ENCODE assay signal across 8 cellular contexts in genomic region chr1:167220537-167221125, GRCh38. TPM values are rescaled to one million over a fixed set of nuclear protein-coding genes. Genes with fewer than 3 reads are reported as not detected.
DNase-seq lines count a peak whose midpoint lies in the region; ATAC-seq, FAIRE-seq and TF ChIP-seq lines count a peak whose summit lies in the region.

Gene POU2F1 (plus strand): TSS chr1:167220886. CDS start chr1:167220898, 12 bp downstream.

- peak; percentile 56 for ATAC-seq in GM21515 (IDR thresholded peaks at IDR 0.05; ENCODE audit: unreplicated experiment)

- H3K4me1 ChIP-seq in OCI-LY1 (ENCODE audit: insufficient read depth, low read length, severe bottlenecking) (peaks cover 40% of the 10 kb centered on the region), endothelial cell of umbilical vein (ENCODE audit: control insufficient read depth, extremely low read depth, insufficient read depth, low read length) (peaks cover 8% of the 10 kb centered on the region)

- peak within 1 kb of the TSS; percentile 98 for H3K9ac ChIP-seq in OCI-LY1 (ENCODE audit: low read length)
- H3K9ac ChIP-seq in endothelial cell of umbilical vein (replicated peaks; ENCODE audit: extremely low read depth, insufficient read depth, low read length), result peak within 1 kb of the TSS; percentile 83

- H3K27ac ChIP-seq in OCI-LY1 (ENCODE audit: low read depth, low read length, poor library complexity, severe bottlenecking) (peak within 1 kb of the TSS; percentile 97), endothelial cell of umbilical vein (ENCODE audit: insufficient read depth, low read depth, low read length) (peak within 1 kb of the TSS; percentile 62)

- DNase-seq in DMS 273 (lab: John Stamatoyannopoulos, UW; ENCODE audit: unreplicated experiment) (peak; percentile 99), HuH-7 (ENCODE audit: low spot score) (peak; percentile 76), endothelial cell of umbilical vein (ENCODE audit: low read depth, low spot score) (peak; percentile 99), midbrain (lab: John Stamatoyannopoulos, UW) (peak; percentile 100)
- peak; percentile 99 for DNase-seq in activated CD8-positive, alpha-beta memory T cell treated with anti-CD3 and anti-CD28 coated beads, Interleukin-2, amount 50 U/mL, for 48 hours
- peak; percentile 98 for DNase-seq in stimulated activated CD8-positive, alpha-beta memory T cell treated with anti-CD3 and anti-CD28 coated beads, Interleukin-2, amount 100 ng/mL, for 1 hour (ENCODE audit: low read depth in 2 of 2)

- peak; percentile 83 for TF ChIP-seq POLR2A in endothelial cell of umbilical vein (IDR thresholded peaks at IDR 0.05; ENCODE audit: low read depth, low read length)

- dilution Hi-C loops in endothelial cell of umbilical vein (cut with MboI; ENCODE audit: extremely low pct_ligation_motif_present, low sequenced_read_pairs), result no loop called here

- H3K27me3 ChIP-seq in OCI-LY1 (ENCODE audit: insufficient read depth, low read length) (no peaks in the 10 kb centered on the region), endothelial cell of umbilical vein (ENCODE audit: control insufficient read depth in 2 of 2, insufficient read depth in 2 of 2, low read length in 2 of 2) (no peaks in the 10 kb centered on the region)

- H4K20me1 ChIP-seq in OCI-LY1 (ENCODE audit: insufficient read depth, low read length), result no peaks in the 10 kb centered on the region
- H4K20me1 ChIP-seq in endothelial cell of umbilical vein (replicated peaks; ENCODE audit: control insufficient read depth, extremely low read depth, insufficient read depth, low read length), result no peaks in the 10 kb centered on the region

- H3K9me2 ChIP-seq in OCI-LY1 (ENCODE audit: low read depth, low read length), result no peaks in the 10 kb centered on the region

- H3K79me2 ChIP-seq in OCI-LY1 (ENCODE audit: insufficient read depth, low read length) (peaks cover 6% of the 10 kb centered on the region; the same call in 1 of the 2 replicates), endothelial cell of umbilical vein (ENCODE audit: control insufficient read depth, insufficient read depth, low read length) (peaks cover 36% of the 10 kb centered on the region)

- CTCF ChIA-PET in endothelial cell of umbilical vein (lab: Charles Lee), result interaction anchor here (0.5 to 2.2 kb wide), 42 partner anchors 8 to 1522 kb away, joined by 3 to 28 read pairs (median 4); partner anchors contain the start of genes ALDH9A1, CREG1, POGK and TADA1

- H3K4me2 ChIP-seq in OCI-LY1 (ENCODE audit: low read length) (peak within 1 kb of the TSS; percentile 96), endothelial cell of umbilical vein (ENCODE audit: insufficient read depth, low read length) (peak within 1 kb of the TSS; percentile 89)

- FAIRE-seq in endothelial cell of umbilical vein (lab: Jason Lieb, UNC), result peak; percentile 78

- intact Hi-C loops in endothelial cell of umbilical vein (cut with micrococcal nuclease), result loop anchor here (1.0 to 5.0 kb wide), 7 partner anchors 154 to 502 kb away; partner anchors contain the start of genes CREG1 and TADA1

- H3F3A ChIP-seq in OCI-LY1 (ENCODE audit: insufficient read depth, low read length), result no peaks in the 10 kb centered on the region

- TF ChIP-seq CTCF in OCI-LY1 (IDR thresholded peaks at IDR 0.05; ENCODE audit: low read length), result peak; percentile 63
- peak; percentile 59 to 88 for TF ChIP-seq CTCF in endothelial cell of umbilical vein (IDR thresholded peaks at IDR 0.05; ENCODE audit: extremely low read depth in 1 of 2, insufficient read depth in 1 of 2, low read depth in 1 of 2, low read length in 2 of 2)

- H3K9me3 ChIP-seq in OCI-LY1 (ENCODE audit: low read length), result no peaks in the 10 kb centered on the region
- no peaks in the 10 kb centered on the region for H3K9me3 ChIP-seq in endothelial cell of umbilical vein (replicated peaks; ENCODE audit: control insufficient read depth, insufficient read depth, low read length)

- no peaks in the 10 kb centered on the region for H3K9me1 ChIP-seq in endothelial cell of umbilical vein (replicated peaks; ENCODE audit: control insufficient read depth, extremely low read depth, insufficient read depth, low read length)

- H3K36me3 ChIP-seq in OCI-LY1 (ENCODE audit: insufficient read depth, low read length) (no peaks in the 10 kb centered on the region; the same call in 1 of the 2 replicates), endothelial cell of umbilical vein (ENCODE audit: control insufficient read depth in 2 of 2, extremely low read depth in 1 of 2, insufficient read depth in 2 of 2, low read length in 2 of 2) (no peaks in the 10 kb centered on the region)

- H3K4me3 ChIP-seq in OCI-LY1 (ENCODE audit: low read depth, low read length, poor library complexity, severe bottlenecking) (peak within 1 kb of the TSS; percentile 87), endothelial cell of umbilical vein (replicated peaks in 1 of 3; ENCODE audit: insufficient read depth in 1 of 3, low read depth in 1 of 3, low read length in 3 of 3) (peak within 1 kb of the TSS; percentile 86 to 95 (median 88))

- H2AFZ ChIP-seq in OCI-LY1 (ENCODE audit: low read length), result no peak within 1 kb of the TSS
- H2AFZ ChIP-seq in endothelial cell of umbilical vein (ENCODE audit: low read depth, low read length), result peak within 1 kb of the TSS; percentile 95

- POLR2A ChIA-PET in endothelial cell of umbilical vein (lab: Charles Lee), result interaction anchor here (0.5 to 0.9 kb wide), 10 partner anchors 11 to 345 kb away, joined by 3 to 9 read pairs (median 4); partner anchors contain the start of genes CREG1 and TADA1

- BruUV-seq in endothelial cell of umbilical vein (replicated peaks; lab: Mats Ljungman, UMichigan), result no TSS peak

TF ChIP-seq in endothelial cell of umbilical vein, 7 proteins besides CTCF, POLR2A, EP300 and RAD21:
- TF ChIP-seq POLR2AphosphoS5 (IDR thresholded peaks at IDR 0.05; ENCODE audit: insufficient read depth, low read depth, low read length) (peak; percentile 19), JUN (IDR thresholded peaks at IDR 0.05; ENCODE audit: borderline replicate concordance, insufficient read depth, insufficient read length, low read depth) (no peak), EZH2 (IDR thresholded peaks at IDR 0.05; ENCODE audit: borderline replicate concordance, low read depth, low read length, severe bottlenecking) (no peak), MYC (IDR thresholded peaks at IDR 0.05; ENCODE audit: low read depth, low read length) (no peak), MAX (IDR thresholded peaks at IDR 0.05; ENCODE audit: insufficient read depth, insufficient read length) (no peak), GATA2 (IDR thresholded peaks at IDR 0.05; ENCODE audit: insufficient read depth, insufficient read length, low read depth, low read length) (no peak)

RNA-seq across cellular contexts. Expression of gene POU2F1, which starts in this region (rescaled TPM):
- total RNA-seq in endothelial cell of umbilical vein, result 12.9 and 15.0 TPM in 2 replicates
- polyA plus RNA-seq in endothelial cell of umbilical vein, result 6.0 and 7.3 TPM in 2 replicates
- polyA plus RNA-seq in endothelial cell of umbilical vein (2011; cell fraction: cytosol; rRNA removed), result 2.8 and 3.0 TPM in 2 replicates
- 19.3 and 23.3 TPM in 2 replicates for polyA plus RNA-seq in endothelial cell of umbilical vein (2011; cell fraction: nucleus; rRNA removed)
- 2.3 and 2.6 TPM in 2 replicates for polyA plus RNA-seq in endothelial cell of umbilical vein (2012)
- polyA minus RNA-seq in endothelial cell of umbilical vein, result 25.6 and 29.9 TPM in 2 replicates
- polyA minus RNA-seq in endothelial cell of umbilical vein (2011; cell fraction: cytosol; rRNA and poly(A)+ RNA removed), result 9.5 TPM
- 48.5 and 65.8 TPM in 2 replicates for polyA minus RNA-seq in endothelial cell of umbilical vein (2011; cell fraction: nucleus; rRNA and poly(A)+ RNA removed)

Comparison
In these comparisons a context has a peak if more than half of its experiments do, and no peak if none do; other contexts are left out.
1. Peak in every context shown above with its lines: DNase-seq, ATAC-seq, H3K4me3 ChIP-seq and H3K27ac ChIP-seq.